Comparison of ENCODE assay signal across 1 cellular context in genomic region chr17:72604518-72604917, GRCh38.
TF ChIP-seq lines count a peak whose summit lies in the region.

No MANE protein-coding gene starts in this region.

TF ChIP-seq in HepG2, 621 proteins besides CTCF, POLR2A, EP300 and RAD21 (continued from another document and continues in another):
- no peak for TF ChIP-seq SNAPC4 (CRISPR knock-in tag; IDR thresholded peaks at IDR 0.05)
- 0 out of 2 replicates have a peak, but pooled peaks have one; percentile 22 for TF ChIP-seq ZNF652 (CRISPR knock-in tag; IDR thresholded peaks at IDR 0.05; ENCODE audit: borderline replicate concordance, low read depth)
- TF ChIP-seq RNF219 (CRISPR knock-in tag; IDR thresholded peaks at IDR 0.05) = no peak
- TF ChIP-seq ZNF549 (CRISPR knock-in tag; IDR thresholded peaks at IDR 0.05) = no peak
- TF ChIP-seq ZNF598 (CRISPR knock-in tag; IDR thresholded peaks at IDR 0.05; ENCODE audit: borderline replicate concordance) = no peak
- no peak for TF ChIP-seq HIVEP1 (CRISPR knock-in tag; IDR thresholded peaks at IDR 0.05)
- TF ChIP-seq ZMYM3 (CRISPR knock-in tag; IDR thresholded peaks at IDR 0.05) = no peak
- TF ChIP-seq CEBPG (CRISPR knock-in tag; IDR thresholded peaks at IDR 0.05) = peak; percentile 57
- TF ChIP-seq CERS6 (CRISPR knock-in tag; IDR thresholded peaks at IDR 0.05) = no peak
- peak; percentile 54 for TF ChIP-seq PATZ1 (CRISPR knock-in tag; IDR thresholded peaks at IDR 0.05)
- TF ChIP-seq KDM3A (CRISPR knock-in tag; IDR thresholded peaks at IDR 0.05; ENCODE audit: low read depth) = no peak; the same call in 1 of the 2 replicates
- no peak for TF ChIP-seq HDAC1 (CRISPR knock-in tag; IDR thresholded peaks at IDR 0.05)
- TF ChIP-seq ZNF264 (CRISPR knock-in tag; IDR thresholded peaks at IDR 0.05) = no peak
- TF ChIP-seq PAWR (CRISPR knock-in tag; IDR thresholded peaks at IDR 0.05; ENCODE audit: borderline replicate concordance) = no peak; the same call in 1 of the 2 replicates
- TF ChIP-seq NONO (IDR thresholded peaks at IDR 0.05) = no peak
- TF ChIP-seq NONO (CRISPR knock-in tag; conservative IDR thresholded peaks at IDR 0.05) = no peak
- no peak for TF ChIP-seq ZNF781 (CRISPR knock-in tag; IDR thresholded peaks at IDR 0.05; ENCODE audit: borderline replicate concordance, not compliant biosample characterization)
- TF ChIP-seq ZNF567 (CRISPR knock-in tag; IDR thresholded peaks at IDR 0.05; ENCODE audit: borderline replicate concordance) = no peak
- no peak for TF ChIP-seq PRPF4 (IDR thresholded peaks at IDR 0.05; ENCODE audit: low read depth, low read length, poor library complexity, severe bottlenecking)
- TF ChIP-seq ZNF503 (CRISPR knock-in tag; IDR thresholded peaks at IDR 0.05) = no peak
- TF ChIP-seq ATF1 (CRISPR knock-in tag; IDR thresholded peaks at IDR 0.05) = no peak
- TF ChIP-seq ZNF414 (CRISPR knock-in tag; IDR thresholded peaks at IDR 0.05) = no peak
- TF ChIP-seq ZNF234 (CRISPR knock-in tag; conservative IDR thresholded peaks at IDR 0.05) = no peak
- no peak for TF ChIP-seq SYNCRIP (IDR thresholded peaks at IDR 0.05; ENCODE audit: insufficient read depth, low read depth, low read length)
- no peak for TF ChIP-seq CREB3 (CRISPR knock-in tag; IDR thresholded peaks at IDR 0.05)
- no peak for TF ChIP-seq NFE2 (CRISPR knock-in tag; IDR thresholded peaks at IDR 0.05)
- TF ChIP-seq TERF1 (CRISPR knock-in tag; IDR thresholded peaks at IDR 0.05) = no peak
- TF ChIP-seq CAMTA2 (CRISPR knock-in tag; IDR thresholded peaks at IDR 0.05; ENCODE audit: borderline replicate concordance) = no peak
- peak; percentile 54; the same call in 1 of the 2 replicates for TF ChIP-seq PPARG (CRISPR knock-in tag; conservative IDR thresholded peaks at IDR 0.05)
- TF ChIP-seq HNF4G (IDR thresholded peaks at IDR 0.05; ENCODE audit: borderline replicate concordance, low read depth, low read length) = no peak; the same call in 1 of the 2 replicates
- no peak for TF ChIP-seq HNF4G (CRISPR knock-in tag; IDR thresholded peaks at IDR 0.05; ENCODE audit: borderline replicate concordance, low read depth)
- 0 out of 2 replicates have a peak, but pooled peaks have one; percentile 17 for TF ChIP-seq STAG1 (CRISPR knock-in tag; IDR thresholded peaks at IDR 0.05)
- peak in 1 of 2 experiments; percentile 64; a peak in 2 of 4 replicates for TF ChIP-seq ATF4 (CRISPR knock-in tag; IDR thresholded peaks at IDR 0.05)
- TF ChIP-seq ISL2 (CRISPR knock-in tag; IDR thresholded peaks at IDR 0.05) = no peak
- TF ChIP-seq LBX2 (CRISPR knock-in tag; IDR thresholded peaks at IDR 0.05; ENCODE audit: borderline replicate concordance) = no peak
- no peak for TF ChIP-seq ZBTB46 (CRISPR knock-in tag; IDR thresholded peaks at IDR 0.05; ENCODE audit: borderline replicate concordance)
- TF ChIP-seq CREBL2 (CRISPR knock-in tag; IDR thresholded peaks at IDR 0.05; ENCODE audit: borderline replicate concordance) = no peak
